20 cellular contexts compared by ENCODE assay signal in genomic region chrM:10015-10755, GRCh38.
DNase-seq lines count a peak whose midpoint lies in the region; ATAC-seq, FAIRE-seq and TF ChIP-seq lines count a peak whose summit lies in the region.
"Had no signal": no experiment of that assay in that cellular context is flagged by ENCODE, and none has a peak within 500 bp of the region (broad histone marks: within the 10 kb centered on the region; RNA-seq: fewer than 3 reads in every experiment).

No MANE protein-coding gene starts in this region.

- H3K4me1 ChIP-seq in HepG2 (ENCODE audit: insufficient read depth, low read length) (no peaks in the 10 kb centered on the region), right lobe of liver (no peaks in the 10 kb centered on the region), K562 (replicated peaks in 1 of 2; ENCODE audit: control insufficient read depth in 2 of 2, insufficient read depth in 2 of 2, low read length in 2 of 2) (no peaks in the 10 kb centered on the region)
- H3K4me1 ChIP-seq: A549; BLaER1 treated with 17β-estradiol and CSF1 and Interleukin-3, amounts not matched to agents 10 nM and 100 nM; Caco-2 had no signal

- POLR2A ChIA-PET in HepG2 (lab: Yijun Ruan, JAX) (interaction anchor here (7.4 kb wide), 1 partner anchor 6 kb away, joined by 3907 read pairs; no protein-coding TSS in a partner anchor), K562 (lab: Yijun Ruan, JAX) (interaction anchor here (9.0 kb wide), 1 partner anchor 6 kb away, joined by 53806 read pairs; no protein-coding TSS in a partner anchor)

- H3K4me3 ChIP-seq in HepG2 (replicated peaks in 1 of 3; ENCODE audit: insufficient read depth in 1 of 3, low read depth in 2 of 3, low read length in 3 of 3) (no peak overlapping the region), right lobe of liver (no peak overlapping the region), K562 (no peak overlapping the region)
- H3K4me3 ChIP-seq: A549; BLaER1 treated with 17β-estradiol and CSF1 and Interleukin-3, amounts not matched to agents 10 nM and 100 nM had no signal

- in situ Hi-C loops in HepG2 (cut with HindIII; ENCODE audit: extremely low pct_ligation_motif_present, low pct_unique_long_range_greater_than_20kb): no loop called here
- in situ Hi-C loops in K562 (cut with MboI): no loop called here

- no peaks in the 10 kb centered on the region for H3K36me3 ChIP-seq in HepG2 (replicated peaks in 1 of 2; ENCODE audit: control insufficient read depth in 1 of 2, insufficient read depth in 2 of 2, low read length in 2 of 2)
- no peaks in the 10 kb centered on the region for H3K36me3 ChIP-seq in right lobe of liver
- H3K36me3 ChIP-seq in K562 (ENCODE audit: control insufficient read depth, insufficient read depth, low read length): no peaks in the 10 kb centered on the region
- H3K36me3 ChIP-seq: BLaER1 treated with 17β-estradiol and CSF1 and Interleukin-3, amounts not matched to agents 10 nM and 100 nM had no signal

- intact Hi-C loops in HepG2 (cut with micrococcal nuclease; ENCODE audit: unreplicated experiment): no loop called here
- intact Hi-C loops in right lobe of liver (cut with DNase I): no loop called here
- intact Hi-C loops in K562 (cut with micrococcal nuclease): no loop called here

- H3K9ac ChIP-seq in HepG2 (ENCODE audit: insufficient read depth, low read depth, low read length) (no peak overlapping the region), K562 (ENCODE audit: insufficient read depth in 1 of 2, low read depth in 2 of 2, low read length in 2 of 2) (no peak overlapping the region)
- H3K9ac ChIP-seq: BLaER1 treated with 17β-estradiol and CSF1 and Interleukin-3, amounts not matched to agents 10 nM and 100 nM had no signal

- TF ChIP-seq POLR2A in HepG2 (IDR thresholded peaks at IDR 0.05; ENCODE audit: insufficient read depth in 1 of 2, low read depth in 2 of 2, low read length in 2 of 2) (no peak), right lobe of liver (IDR thresholded peaks at IDR 0.05) (no peak), K562 (conservative IDR thresholded peaks at IDR 0.05) (no peak)

- no peak overlapping the region for H2AFZ ChIP-seq in HepG2 (ENCODE audit: low read length)
- no peak overlapping the region for H2AFZ ChIP-seq in K562 (ENCODE audit: low read depth, low read length)

- H3K9me1 ChIP-seq in K562 (ENCODE audit: control insufficient read depth, insufficient read depth, low read length): no peaks in the 10 kb centered on the region

- H3K9me3 ChIP-seq in HepG2 (ENCODE audit: low read length): no peaks in the 10 kb centered on the region
- H3K9me3 ChIP-seq in right lobe of liver: no peaks in the 10 kb centered on the region
- no peaks in the 10 kb centered on the region for H3K9me3 ChIP-seq in K562 (replicated peaks; ENCODE audit: control insufficient read depth, insufficient read depth, low read depth, low read length)
- H3K9me3 ChIP-seq: A549; BLaER1 treated with 17β-estradiol and CSF1 and Interleukin-3, amounts not matched to agents 10 nM and 100 nM; Caco-2 had no signal

- WGBS in HepG2 (ENCODE audit: low lambda C conversion rate): under 1% methylated on average over 17 of the region's 17 CpGs
- WGBS in right lobe of liver (ENCODE audit: insufficient coverage, low coverage, low lambda C conversion rate, missing lambda C conversion rate): 0% methylated on average over 17 of the region's 17 CpGs
- under 1% methylated on average over 17 of the region's 17 CpGs for WGBS in K562 (ENCODE audit: insufficient coverage, low coverage, missing lambda C conversion rate)

- no peak for TF ChIP-seq EP300 in HepG2 (IDR thresholded peaks at IDR 0.05; ENCODE audit: low read depth in 2 of 2, low read length in 2 of 2)
- no peak for TF ChIP-seq EP300 in HepG2 (CRISPR knock-in tag; IDR thresholded peaks at IDR 0.05; ENCODE audit: borderline replicate concordance)
- no peak for TF ChIP-seq EP300 in K562 (IDR thresholded peaks at IDR 0.05; ENCODE audit: low read length)

- H3K27ac ChIP-seq in HepG2 (ENCODE audit: extremely low read length, insufficient read depth, low read length) (no peak overlapping the region), right lobe of liver (no peak overlapping the region), K562 (ENCODE audit: extremely low read depth, low read depth, low read length) (no peak overlapping the region)
- H3K27ac ChIP-seq: 22Rv1; A549; BLaER1 treated with 17β-estradiol and CSF1 and Interleukin-3, amounts not matched to agents 10 nM and 100 nM; C4-2B had no signal

- ATAC-seq in HepG2 (no peak), right lobe of liver (no peak), K562 (no peak)
- ATAC-seq: A549; CD8-positive, alpha-beta T cell had no signal

- no peak for DNase-seq in HepG2 (ENCODE audit: low spot score)
- no peak for DNase-seq in right lobe of liver
- no peak for DNase-seq in K562 (ENCODE audit: extremely low read depth in 1 of 4, low spot score in 3 of 4)
- no peak for DNase-seq in activated CD4-positive, alpha-beta T cell treated with anti-CD3 and anti-CD28 coated beads, Interleukin-2, amount 50 U/mL, for 4 hours
- no peak for DNase-seq in NCI-H524 treated with DMSO at 0.1 percent for 48 hours (lab: John Stamatoyannopoulos, UW)
- DNase-seq: AML-193; Caco-2; Calu3; CD4-positive, alpha-beta T cell; CD8-positive, alpha-beta T cell; DMS79 treated with DMSO at 0.1 percent for 48 hours; GF-D8 had no signal

- no TSS peak for BruUV-seq in HepG2 (replicated peaks; lab: Mats Ljungman, UMichigan)
- BruUV-seq in K562 (replicated peaks; lab: Mats Ljungman, UMichigan): no TSS peak

- TF ChIP-seq RAD21 in HepG2 (CRISPR knock-in tag; IDR thresholded peaks at IDR 0.05): no peak
- no peak for TF ChIP-seq RAD21 in K562 (CRISPR knock-in tag; conservative IDR thresholded peaks at IDR 0.05 in 1 of 2, IDR thresholded peaks at IDR 0.05 in 1 of 2)

- no peak for TF ChIP-seq CTCF in HepG2 (CRISPR knock-in tag; IDR thresholded peaks at IDR 0.05)
- TF ChIP-seq CTCF in right lobe of liver (IDR thresholded peaks at IDR 0.05): no peak
- TF ChIP-seq CTCF in K562 (IDR thresholded peaks at IDR 0.05 in 2 of 3, conservative IDR thresholded peaks at IDR 0.05 in 1 of 3; ENCODE audit: insufficient read depth in 2 of 3, low read depth in 1 of 3, low read length in 3 of 3): no peak

- H3K4me2 ChIP-seq in HepG2 (ENCODE audit: low read depth, low read length) (no peak overlapping the region), K562 (ENCODE audit: insufficient read depth, low read length) (no peak overlapping the region)
- H3K4me2 ChIP-seq: A549; BLaER1 treated with 17β-estradiol and CSF1 and Interleukin-3, amounts not matched to agents 10 nM and 100 nM had no signal

- no peaks in the 10 kb centered on the region for H3K79me2 ChIP-seq in HepG2 (ENCODE audit: insufficient read depth, low read length)
- no peaks in the 10 kb centered on the region for H3K79me2 ChIP-seq in K562 (ENCODE audit: control insufficient read depth, insufficient read depth, low read length)

- no peak for FAIRE-seq in HepG2 (lab: Jason Lieb, UNC)
- FAIRE-seq in K562 (lab: Jason Lieb, UNC): no peak
- FAIRE-seq: A549, D721Med, G401.6, GM12891, GM19239 had no signal

- no peaks in the 10 kb centered on the region for H4K20me1 ChIP-seq in HepG2 (ENCODE audit: insufficient read depth, low read length)
- no peaks in the 10 kb centered on the region for H4K20me1 ChIP-seq in K562 (replicated peaks; ENCODE audit: control insufficient read depth, insufficient read depth, low read length)
- H4K20me1 ChIP-seq: BLaER1 treated with 17β-estradiol and CSF1 and Interleukin-3, amounts not matched to agents 10 nM and 100 nM had no signal

- CTCF ChIA-PET in HepG2 (lab: Yijun Ruan, JAX; ENCODE audit: low intra/inter-chr PET ratio, low total read pairs) (interaction anchor here (8.0 kb wide), 1 partner anchor 7 kb away, joined by 518 read pairs; no protein-coding TSS in a partner anchor), K562 (lab: Yijun Ruan, JAX; ENCODE audit: low intra/inter-chr PET ratio) (interaction anchor here (7.2 kb wide), 1 partner anchor 6 kb away, joined by 1054 read pairs; no protein-coding TSS in a partner anchor)

- H3K27me3 ChIP-seq in HepG2 (ENCODE audit: control insufficient read depth in 1 of 2, insufficient read depth in 2 of 2, low read length in 2 of 2) (no peaks in the 10 kb centered on the region), right lobe of liver (no peaks in the 10 kb centered on the region), K562 (ENCODE audit: control insufficient read depth in 2 of 2, insufficient read depth in 2 of 2, low read length in 2 of 2) (no peaks in the 10 kb centered on the region)
- H3K27me3 ChIP-seq: BLaER1 treated with 17β-estradiol and CSF1 and Interleukin-3, amounts not matched to agents 10 nM and 100 nM had no signal

TF ChIP-seq in K562, 482 proteins besides CTCF, POLR2A, EP300 and RAD21:
- TF ChIP-seq HNRNPH1 (optimal IDR thresholded peaks at IDR 0.05; ENCODE audit: low read depth, low read length): peak; percentile 96
- TF ChIP-seq SETDB1 (IDR thresholded peaks at IDR 0.05; ENCODE audit: low read length): no peak
- TF ChIP-seq TBP (optimal IDR thresholded peaks at IDR 0.05; ENCODE audit: low read depth, low read length): peak; percentile 94

Comparison
In these comparisons a context has a peak if more than half of its experiments do, and no peak if none do; other contexts are left out.
1. Of the 241 proteins assayed by ChIP-seq in both HepG2 and K562: peak only in HepG2: CCAR2, PCBP2 and SRSF1; only in K562: TBP; in both: HNRNPH1; in neither: 236.